In genomic region chr5:139747583-139748504, GRCh38 we compare ENCODE assay signal across 8 cellular contexts. TPM values are rescaled to one million over a fixed set of nuclear protein-coding genes. Genes with fewer than 3 reads are reported as not detected.
DNase-seq lines count a peak whose midpoint lies in the region; ATAC-seq and TF ChIP-seq lines count a peak whose summit lies in the region.

No MANE protein-coding gene starts in this region.

- H4K20me1 ChIP-seq in DND-41 (ENCODE audit: insufficient read depth, low read length) = no peaks in the 10 kb centered on the region
- no peaks in the 10 kb centered on the region for H4K20me1 ChIP-seq in PC-9 (ENCODE audit: insufficient read depth)

- intact Hi-C loops in PC-9 (cut with micrococcal nuclease; ENCODE audit: unreplicated experiment) = loop anchor here (2.0 kb wide), 1 partner anchor 39 kb away; no protein-coding TSS in a partner anchor

- H3K4me1 Mint-ChIP-seq in activated naive CD8-positive, alpha-beta T cell treated with anti-CD3 and anti-CD28 coated beads, Interleukin-2, amount 50 U/mL, for 24 hours = peaks cover 60% of the 10 kb centered on the region

- H3K9me3 ChIP-seq in DND-41 (ENCODE audit: insufficient read depth, low read length, severe bottlenecking) (no peaks in the 10 kb centered on the region), HAP-1 (no peaks in the 10 kb centered on the region), PC-9 (ENCODE audit: insufficient read depth, low read depth) (no peaks in the 10 kb centered on the region)

- H3K27me3 ChIP-seq in DND-41 (ENCODE audit: insufficient read depth, low read length, poor library complexity) = no peaks in the 10 kb centered on the region
- no peaks in the 10 kb centered on the region for H3K27me3 ChIP-seq in HAP-1 (ENCODE audit: low read depth)
- H3K27me3 ChIP-seq in PC-9 (ENCODE audit: insufficient read depth, low read depth) = peaks cover 28% of the 10 kb centered on the region

- H3F3A ChIP-seq in PC-9 (ENCODE audit: insufficient read depth, low read depth) = peaks cover 13% of the 10 kb centered on the region; the same call in 1 of the 2 replicates

- H3K9me2 ChIP-seq in PC-9 (ENCODE audit: insufficient read depth) = no peaks in the 10 kb centered on the region

- peak overlapping the region; percentile 53 for H3K9ac ChIP-seq in DND-41 (ENCODE audit: low read depth, low read length)

- no peak for TF ChIP-seq CTCF in DND-41 (IDR thresholded peaks at IDR 0.05; ENCODE audit: borderline replicate concordance, extremely low read depth, low read length, poor library complexity, severe bottlenecking)
- no peak for TF ChIP-seq CTCF in PC-9 (conservative IDR thresholded peaks at IDR 0.05)
- TF ChIP-seq CTCF in retinal pigment epithelial cell (conservative IDR thresholded peaks at IDR 0.05; ENCODE audit: low read depth, low read length) = no peak

- peak overlapping the region; percentile 80 for H3K27ac Mint-ChIP-seq in activated naive CD8-positive, alpha-beta T cell treated with anti-CD3 and anti-CD28 coated beads, Interleukin-2, amount 50 U/mL, for 24 hours

- peak overlapping the region; percentile 75 for H3K4me3 Mint-ChIP-seq in activated naive CD8-positive, alpha-beta T cell treated with anti-CD3 and anti-CD28 coated beads, Interleukin-2, amount 50 U/mL, for 24 hours

- BruUV-seq in PC-9 (replicated peaks; lab: Mats Ljungman, UMichigan) = no TSS peak

- no peaks in the 10 kb centered on the region for H3K9me3 Mint-ChIP-seq in activated naive CD8-positive, alpha-beta T cell treated with anti-CD3 and anti-CD28 coated beads, Interleukin-2, amount 50 U/mL, for 24 hours

- H3K27ac ChIP-seq in DND-41 (ENCODE audit: low read length) (peak overlapping the region; percentile 71), PC-9 (no peak overlapping the region)

- H3K4me2 ChIP-seq in DND-41 (ENCODE audit: insufficient read depth, low read length) (peak overlapping the region; percentile 61), PC-9 (peak overlapping the region; percentile 72)

- in situ Hi-C loops in HAP-1 (cut with MboI; ENCODE audit: low sequenced_read_pairs) = no loop called here

- H3K4me1 ChIP-seq in DND-41 (ENCODE audit: insufficient read depth, low read length) (peaks cover 33% of the 10 kb centered on the region), HAP-1 (peaks cover 12% of the 10 kb centered on the region), PC-9 (replicated peaks; ENCODE audit: insufficient read depth) (peaks cover 27% of the 10 kb centered on the region)

- peaks cover 23% of the 10 kb centered on the region for H3K27me3 Mint-ChIP-seq in activated naive CD8-positive, alpha-beta T cell treated with anti-CD3 and anti-CD28 coated beads, Interleukin-2, amount 50 U/mL, for 24 hours

- no peaks in the 10 kb centered on the region for H3K36me3 ChIP-seq in DND-41 (ENCODE audit: insufficient read depth, low read length)
- no peaks in the 10 kb centered on the region for H3K36me3 ChIP-seq in HAP-1 (replicated peaks)
- no peaks in the 10 kb centered on the region for H3K36me3 ChIP-seq in PC-9 (ENCODE audit: low read depth)

- H3K79me2 ChIP-seq in DND-41 (ENCODE audit: insufficient read depth, low read length) (no peaks in the 10 kb centered on the region), PC-9 (ENCODE audit: low read depth) (no peaks in the 10 kb centered on the region)

- ATAC-seq in DND-41 (ENCODE audit: insufficient read depth, low read depth) = peak; percentile 46
- peak; percentile 21 for ATAC-seq in activated naive CD8-positive, alpha-beta T cell treated with anti-CD3 and anti-CD28 coated beads, Interleukin-2, amount 50 U/mL, for 24 hours

- peak overlapping the region in 1 of 2 experiments; percentile 48; a peak in 2 of 4 replicates for H3K4me3 ChIP-seq in DND-41 (ENCODE audit: low read depth in 1 of 2, low read length in 2 of 2)
- peak overlapping the region; percentile 22 for H3K4me3 ChIP-seq in HAP-1
- no peak overlapping the region for H3K4me3 ChIP-seq in PC-9
- H3K4me3 ChIP-seq in retinal pigment epithelial cell (ENCODE audit: low read length) = peak overlapping the region; percentile 43

- H2AFZ ChIP-seq in DND-41 (ENCODE audit: low read depth, low read length) (peak overlapping the region; percentile 62), PC-9 (no peak overlapping the region)

- POLR2A ChIA-PET in PC-9 (lab: Charles Lee; ENCODE audit: unreplicated experiment) = no interaction called here

- CTCF ChIA-PET in PC-9 (lab: Charles Lee) = no interaction called here

- no peaks in the 10 kb centered on the region for H3K36me3 Mint-ChIP-seq in activated naive CD8-positive, alpha-beta T cell treated with anti-CD3 and anti-CD28 coated beads, Interleukin-2, amount 50 U/mL, for 24 hours (ENCODE audit: low read depth)

- DNase-seq in DND-41 (peak; percentile 58), HAP-1 (ENCODE audit: low spot score in 2 of 2) (peak in 1 of 2 experiments; percentile 52), PC-9 (no peak), hypothalamus (lab: John Stamatoyannopoulos, UW) (peak in 34 of 51 donors; percentile 35 to 85 (median 55)), retinal pigment epithelial cell (ENCODE audit: low read depth) (no peak), NCI-H526 treated with DMSO at 0.1 percent for 48 hours (lab: John Stamatoyannopoulos, UW) (no peak), NOMO-1 treated with DMSO at 0.1 percent for 48 hours (lab: John Stamatoyannopoulos, UW; ENCODE audit: unreplicated experiment) (no peak)
- peak; percentile 77 for DNase-seq in activated naive CD8-positive, alpha-beta T cell treated with anti-CD3 and anti-CD28 coated beads, Interleukin-2, amount 50 U/mL, for 24 hours

RNA-seq across cellular contexts. Expression of gene PSD2, which starts 47.8 kb away (rescaled TPM):
- total RNA-seq in PC-9 (2021) = 0.07 and 0.08 TPM in 2 replicates

Comparison
In these comparisons a context has a peak if more than half of its experiments do, and no peak if none do; other contexts are left out.
1. DNase-seq: peak in DND-41 (single experiment), activated naive CD8-positive, alpha-beta T cell treated with anti-CD3 and anti-CD28 coated beads, Interleukin-2, amount 50 U/mL, for 24 hours (single experiment) and hypothalamus (34 of 51); none in PC-9 (0 of 2), retinal pigment epithelial cell (single experiment), NCI-H526 treated with DMSO at 0.1 percent for 48 hours (single experiment) and NOMO-1 treated with DMSO at 0.1 percent for 48 hours (single experiment).